Comparison of ENCODE assay signal across 12 cellular contexts in genomic region chr7:114818501-114818900, GRCh38.
DNase-seq lines count a peak whose midpoint lies in the region; ATAC-seq and TF ChIP-seq lines count a peak whose summit lies in the region.
"Had no signal": no experiment of that assay in that cellular context is flagged by ENCODE, and none has a peak within 500 bp of the region (broad histone marks: within the 10 kb centered on the region; RNA-seq: fewer than 3 reads in every experiment).

No MANE protein-coding gene starts in this region.

- intact Hi-C loops in activated CD4-positive, alpha-beta T cell treated with anti-CD3 and anti-CD28 coated beads, Interleukin-2, amount 10 ng/mL, durations not matched to agents 24 days and 14 days (cut with micrococcal nuclease) = loop anchor here (1.0 kb wide), 2 partner anchors 15 to 16 kb away; no protein-coding TSS in a partner anchor
- intact Hi-C loops in psoas muscle (cut with DNase I) = no loop called here

- H3K36me3 ChIP-seq in psoas muscle (ENCODE audit: insufficient read depth in 1 of 2, low read depth in 1 of 2) = no peaks in the 10 kb centered on the region
- H3K36me3 ChIP-seq: BE2C had no signal

- no peak overlapping the region for H3K4me3 Mint-ChIP-seq in activated CD4-positive, alpha-beta T cell treated with anti-CD3 and anti-CD28 coated beads, Interleukin-2, amount 10 ng/mL, durations not matched to agents 24 days and 14 days
- H3K4me3 Mint-ChIP-seq in chondrocyte (ENCODE audit: unreplicated experiment) = no peak overlapping the region

- ATAC-seq in psoas muscle (peak in 2 of 4 donors; percentile 33 to 37), GM19035 (IDR thresholded peaks at IDR 0.05; ENCODE audit: unreplicated experiment) (no peak), GM18498 (IDR thresholded peaks at IDR 0.05; ENCODE audit: unreplicated experiment) (no peak)

- no peaks in the 10 kb centered on the region for H3K27me3 ChIP-seq in psoas muscle (ENCODE audit: insufficient read depth in 3 of 3, low read length in 2 of 3)
- H3K27me3 ChIP-seq: BE2C had no signal

- peaks cover 11% of the 10 kb centered on the region for H3K4me1 ChIP-seq in psoas muscle
- H3K4me1 ChIP-seq: BE2C had no signal

- H3K27me3 Mint-ChIP-seq in activated CD4-positive, alpha-beta T cell treated with anti-CD3 and anti-CD28 coated beads, Interleukin-2, amount 10 ng/mL, durations not matched to agents 24 days and 14 days = no peaks in the 10 kb centered on the region
- H3K27me3 Mint-ChIP-seq in chondrocyte (ENCODE audit: low read depth) = no peaks in the 10 kb centered on the region

- 42 to 54% (median 43%) methylated on average over 3 of the region's 3 CpGs for WGBS in psoas muscle, 3 donors

- H3K9me3 Mint-ChIP-seq in activated CD4-positive, alpha-beta T cell treated with anti-CD3 and anti-CD28 coated beads, Interleukin-2, amount 10 ng/mL, durations not matched to agents 24 days and 14 days = peaks cover 7% of the 10 kb centered on the region
- H3K9me3 Mint-ChIP-seq in chondrocyte (ENCODE audit: low read depth) = peaks cover 3% of the 10 kb centered on the region

- no peak overlapping the region for H3K4me3 ChIP-seq in psoas muscle

- no peak for DNase-seq in activated CD4-positive, alpha-beta T cell treated with anti-CD3 and anti-CD28 coated beads, Interleukin-2, amount 10 ng/mL, durations not matched to agents 24 days and 14 days
- no peak for DNase-seq in activated CD4-positive, alpha-beta T cell treated with anti-CD3 and anti-CD28 coated beads, Interleukin-2, amount 50 U/mL, for 1 hour
- DNase-seq in HS-5 (ENCODE audit: low read depth) = peak; percentile 38
- no peak for DNase-seq in chondrocyte (ENCODE audit: low spot score)
- no peak for DNase-seq in psoas muscle
- DNase-seq in NCI-H128 (lab: John Stamatoyannopoulos, UW; ENCODE audit: unreplicated experiment) = no peak
- DNase-seq: activated effector memory CD4-positive, alpha-beta T cell treated with anti-CD3 and anti-CD28 coated beads, Interleukin-2, amount 50 U/mL, for 16 hours; BE2C; effector CD4-positive, alpha-beta T cell; NCI-H1436 had no signal

- H3K9me3 ChIP-seq in psoas muscle = no peaks in the 10 kb centered on the region
- H3K9me3 ChIP-seq: BE2C had no signal

- TF ChIP-seq CTCF in chondrocyte (IDR thresholded peaks at IDR 0.05) (no peak), psoas muscle (IDR thresholded peaks at IDR 0.05) (no peak)

- peak overlapping the region; percentile 30 for H3K27ac Mint-ChIP-seq in activated CD4-positive, alpha-beta T cell treated with anti-CD3 and anti-CD28 coated beads, Interleukin-2, amount 10 ng/mL, durations not matched to agents 24 days and 14 days
- peak overlapping the region; percentile 2 for H3K27ac Mint-ChIP-seq in chondrocyte (ENCODE audit: unreplicated experiment)

- peaks cover 29% of the 10 kb centered on the region for H3K4me1 Mint-ChIP-seq in activated CD4-positive, alpha-beta T cell treated with anti-CD3 and anti-CD28 coated beads, Interleukin-2, amount 10 ng/mL, durations not matched to agents 24 days and 14 days
- H3K4me1 Mint-ChIP-seq in chondrocyte (ENCODE audit: low read depth) = peaks cover 38% of the 10 kb centered on the region

- peaks cover 16% of the 10 kb centered on the region for H3K36me3 Mint-ChIP-seq in activated CD4-positive, alpha-beta T cell treated with anti-CD3 and anti-CD28 coated beads, Interleukin-2, amount 10 ng/mL, durations not matched to agents 24 days and 14 days (ENCODE audit: low read depth)
- no peaks in the 10 kb centered on the region for H3K36me3 Mint-ChIP-seq in chondrocyte (ENCODE audit: low read depth)

- H3K27ac ChIP-seq in psoas muscle = peak overlapping the region; percentile 33
